ENCODE assay signal across 19 cellular contexts in the genomic region with DNA sequence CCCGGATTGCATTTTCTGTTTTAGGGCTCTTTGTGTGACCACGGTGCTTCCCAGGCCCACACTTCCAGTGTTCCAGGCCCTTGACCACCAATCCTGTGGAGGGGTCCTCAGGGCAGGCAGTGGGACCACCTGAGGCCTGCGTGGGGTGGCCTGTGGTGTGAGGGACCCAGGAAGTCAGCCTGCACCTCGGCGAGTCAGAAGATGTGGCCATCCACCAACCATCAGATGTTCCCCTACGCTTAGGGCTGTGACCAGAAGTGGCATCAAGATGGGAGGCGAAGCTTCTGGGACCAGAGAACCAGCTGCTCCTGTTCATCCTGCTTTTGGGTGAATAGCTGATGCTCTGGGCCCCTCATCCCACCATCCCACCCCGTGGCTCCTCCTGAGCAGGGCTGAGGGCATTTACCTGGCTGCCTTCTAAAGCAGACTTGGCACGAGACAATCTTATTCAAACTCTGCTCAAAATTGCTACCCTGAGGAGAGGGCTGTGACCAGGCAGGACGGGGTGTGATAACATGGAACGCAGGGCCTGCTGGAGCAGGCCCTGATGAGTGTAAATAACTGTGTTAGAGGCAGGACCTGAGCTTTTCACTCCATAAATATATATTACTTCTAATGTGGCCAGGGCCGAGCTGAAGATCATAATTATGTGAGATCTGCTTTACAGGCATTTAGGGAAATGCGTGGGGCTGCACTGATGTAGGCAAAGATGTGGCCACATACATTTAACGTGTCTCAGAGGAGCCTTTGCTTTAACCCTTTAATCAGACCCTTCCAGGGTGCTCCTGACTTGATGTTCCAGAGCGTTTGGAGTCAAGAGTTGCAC. TPM values are rescaled to one million over a fixed set of nuclear protein-coding genes. Genes with fewer than 3 reads are reported as not detected.
DNase-seq lines count a peak whose midpoint lies in the region; ATAC-seq and TF ChIP-seq lines count a peak whose summit lies in the region.
"Had no signal": no experiment of that assay in that cellular context is flagged by ENCODE, and none has a peak within 500 bp of the region (broad histone marks: within the 10 kb centered on the region; RNA-seq: fewer than 3 reads in every experiment).

No MANE protein-coding gene starts in this region.

- peak overlapping the region; percentile 96 for H3K27ac Mint-ChIP-seq in T-helper 1 cell treated with Interleukin-12 subunit alpha and Interleukin-12 subunit beta and Interleukin-4 antibody, amounts not matched to agents 30 μg/mL and 1 μg/mL, for 36 hours
- peak overlapping the region; percentile 99 for H3K27ac Mint-ChIP-seq in T-helper 17 cell

- no peaks in the 10 kb centered on the region for H3K9me3 ChIP-seq in DOHH2 (ENCODE audit: control insufficient read depth, insufficient read depth, low read length)
- H3K9me3 ChIP-seq in T-helper 17 cell (ENCODE audit: control insufficient read depth, low read length, poor library complexity, severe bottlenecking), result no peaks in the 10 kb centered on the region
- no peaks in the 10 kb centered on the region for H3K9me3 ChIP-seq in right lobe of liver
- H3K9me3 ChIP-seq: tibial nerve had no signal

- peak overlapping the region; percentile 86 for H3K4me2 ChIP-seq in DOHH2 (ENCODE audit: low read length)

- H3K36me3 ChIP-seq in DOHH2 (ENCODE audit: control insufficient read depth, low read length), result peaks cover 12% of the 10 kb centered on the region
- peaks cover 0 to 5% (median 0%) of the 10 kb centered on the region in 4 donors for H3K36me3 ChIP-seq in right lobe of liver

- WGBS in right lobe of liver (ENCODE audit: insufficient coverage, low coverage, low lambda C conversion rate, missing lambda C conversion rate), result 80% methylated on average over 5 of the region's 15 CpGs

- TF ChIP-seq CTCF in DOHH2 (IDR thresholded peaks at IDR 0.05; ENCODE audit: low read depth, low read length, poor library complexity, severe bottlenecking) (no peak), right lobe of liver (IDR thresholded peaks at IDR 0.05) (no peak)

- H3K79me2 ChIP-seq in DOHH2 (ENCODE audit: control insufficient read depth, low read length), result peaks cover 63% of the 10 kb centered on the region

- no peak overlapping the region for H3K4me3 Mint-ChIP-seq in T-helper 1 cell treated with Interleukin-12 subunit alpha and Interleukin-12 subunit beta and Interleukin-4 antibody, amounts not matched to agents 30 μg/mL and 1 μg/mL, for 36 hours
- no peak overlapping the region for H3K4me3 Mint-ChIP-seq in T-helper 17 cell
- H3K4me3 Mint-ChIP-seq: activated naive CD4-positive, alpha-beta T cell treated with anti-CD3 and anti-CD28 coated beads, Interleukin-2, amount 10 ng/mL, durations not matched to agents 7 days and 5 days; nephron progenitor cell had no signal

- H4K20me1 ChIP-seq in DOHH2 (ENCODE audit: control insufficient read depth, insufficient read depth, low read depth, low read length), result no peaks in the 10 kb centered on the region; the same call in 1 of the 2 replicates

- H3K36me3 Mint-ChIP-seq in T-helper 1 cell treated with Interleukin-12 subunit alpha and Interleukin-12 subunit beta and Interleukin-4 antibody, amounts not matched to agents 30 μg/mL and 1 μg/mL, for 36 hours (ENCODE audit: low read depth), result peaks cover 75% of the 10 kb centered on the region
- H3K36me3 Mint-ChIP-seq in T-helper 17 cell (ENCODE audit: low read depth), result peaks cover 3% of the 10 kb centered on the region

- intact Hi-C loops in right lobe of liver (cut with DNase I), result no loop called here

- DNase-seq in T-helper 1 cell (no peak), T-helper 17 cell (no peak), NCI-H748 treated with DMSO at 0.1 percent for 48 hours (lab: John Stamatoyannopoulos, UW) (no peak), right lobe of liver (no peak), NCI-H2227 (lab: John Stamatoyannopoulos, UW; ENCODE audit: unreplicated experiment) (no peak)
- DNase-seq: activated CD4-positive, alpha-beta T cell treated with anti-CD3 and anti-CD28 coated beads for 1 hour; activated naive CD4-positive, alpha-beta T cell treated with anti-CD3 and anti-CD28 coated beads, Interleukin-2, amount 10 ng/mL, durations not matched to agents 7 days and 5 days; foreskin melanocyte; kidney; NCI-H2081; NCI-H510A; nephron progenitor cell; stimulated activated naive CD4-positive, alpha-beta T cell had no signal

- H3K4me3 ChIP-seq in DOHH2 (ENCODE audit: low read length) (no peak overlapping the region), right lobe of liver (no peak overlapping the region)
- H3K4me3 ChIP-seq: coronary artery, tibial nerve had no signal

- no peaks in the 10 kb centered on the region for H3K27me3 Mint-ChIP-seq in T-helper 1 cell treated with Interleukin-12 subunit alpha and Interleukin-12 subunit beta and Interleukin-4 antibody, amounts not matched to agents 30 μg/mL and 1 μg/mL, for 36 hours (ENCODE audit: low read depth)
- no peaks in the 10 kb centered on the region for H3K27me3 Mint-ChIP-seq in T-helper 17 cell
- H3K27me3 Mint-ChIP-seq: activated naive CD4-positive, alpha-beta T cell treated with anti-CD3 and anti-CD28 coated beads, Interleukin-2, amount 10 ng/mL, durations not matched to agents 7 days and 5 days had no signal

- no peaks in the 10 kb centered on the region for H3K9me2 ChIP-seq in DOHH2 (replicated peaks; ENCODE audit: control insufficient read depth, low read length)

- H3K27ac ChIP-seq in DOHH2 (ENCODE audit: low read depth, low read length) (no peak overlapping the region), layer of hippocampus (ENCODE audit: low read depth, low read length) (peak overlapping the region; percentile 44), right lobe of liver (no peak overlapping the region)
- H3K27ac ChIP-seq: 22Rv1, coronary artery, tibial nerve had no signal

- peaks cover 93% of the 10 kb centered on the region for H3K4me1 Mint-ChIP-seq in T-helper 1 cell treated with Interleukin-12 subunit alpha and Interleukin-12 subunit beta and Interleukin-4 antibody, amounts not matched to agents 30 μg/mL and 1 μg/mL, for 36 hours (ENCODE audit: low read depth)
- peaks cover 67% of the 10 kb centered on the region for H3K4me1 Mint-ChIP-seq in T-helper 17 cell

- TF ChIP-seq POLR2A in right lobe of liver (IDR thresholded peaks at IDR 0.05), result no peak

- H3K27me3 ChIP-seq in DOHH2 (ENCODE audit: control insufficient read depth, low read length) (no peaks in the 10 kb centered on the region), layer of hippocampus (ENCODE audit: control insufficient read depth, insufficient read depth, low read length) (no peaks in the 10 kb centered on the region), right lobe of liver (no peaks in the 10 kb centered on the region)
- H3K27me3 ChIP-seq: tibial nerve had no signal

- 0 out of 2 replicates have a peak, but pooled peaks cover 2% of the 10 kb centered on the region for H3F3A ChIP-seq in DOHH2 (ENCODE audit: control insufficient read depth, insufficient read depth)

- no peak for ATAC-seq in T-helper 17 cell
- no peak for ATAC-seq in right lobe of liver

- H3K4me1 ChIP-seq in DOHH2 (ENCODE audit: control insufficient read depth, low read length), result peaks cover 79% of the 10 kb centered on the region
- H3K4me1 ChIP-seq in right lobe of liver, result peaks cover 0 to 18% (median 8%) of the 10 kb centered on the region in 4 donors

- no peaks in the 10 kb centered on the region for H3K9me3 Mint-ChIP-seq in T-helper 1 cell treated with Interleukin-12 subunit alpha and Interleukin-12 subunit beta and Interleukin-4 antibody, amounts not matched to agents 30 μg/mL and 1 μg/mL, for 36 hours
- H3K9me3 Mint-ChIP-seq: activated naive CD4-positive, alpha-beta T cell treated with anti-CD3 and anti-CD28 coated beads, Interleukin-2, amount 10 ng/mL, durations not matched to agents 7 days and 5 days; nephron progenitor cell had no signal

RNA-seq across cellular contexts. Expression of gene SMAD3, which starts 28.8 kb away (rescaled TPM):
- total RNA-seq in T-helper 17 cell (10 to 100 TPM; 79.8 to 82.9 TPM), right lobe of liver (10 to 100 TPM in 5 of 6 experiments, 1 to 10 TPM in 1; 9.2 to 34.0 (median 14.4) TPM)
